ENCODE assay signal across 8 cellular contexts in the genomic region with DNA sequence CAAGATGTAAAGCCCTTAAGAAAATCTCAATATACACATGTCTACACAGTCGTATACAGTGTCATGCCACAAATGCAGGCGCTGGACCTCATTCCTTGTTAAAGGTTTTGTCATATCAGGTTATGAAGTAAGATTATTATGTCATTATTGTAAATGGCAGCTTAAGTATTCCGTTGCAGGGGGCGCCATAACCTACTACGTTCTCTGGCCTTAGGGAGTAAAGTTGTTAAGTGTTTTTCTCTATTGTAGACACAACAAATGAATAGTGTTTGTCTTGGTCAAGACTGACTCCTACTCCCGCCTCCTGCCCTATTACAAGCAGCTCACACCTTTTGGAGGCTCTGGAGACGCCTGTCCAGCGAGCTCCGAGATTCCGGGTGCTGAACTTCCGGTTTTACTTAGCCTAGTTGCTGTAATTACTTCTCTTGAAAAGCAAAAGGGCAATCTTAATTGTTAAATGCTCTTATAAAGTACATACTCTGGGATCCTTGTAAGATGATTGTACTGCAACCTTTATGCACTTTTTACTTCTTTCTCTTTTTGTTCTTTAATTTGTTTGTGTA. TPM values are rescaled to one million over a fixed set of nuclear protein-coding genes. Genes with fewer than 3 reads are reported as not detected.
DNase-seq lines count a peak whose midpoint lies in the region; ATAC-seq and TF ChIP-seq lines count a peak whose summit lies in the region.

No MANE protein-coding gene starts in this region.

- no peak for TF ChIP-seq POLR2A in gastrocnemius medialis (IDR thresholded peaks at IDR 0.05)

- no peaks in the 10 kb centered on the region for H3K9me3 ChIP-seq in hepatocyte (ENCODE audit: low read depth)
- H3K9me3 ChIP-seq in gastrocnemius medialis = no peaks in the 10 kb centered on the region

- in situ Hi-C loops in gastrocnemius medialis (cut with MboI; ENCODE audit: low sequenced_read_pairs in 4 of 4) = loop anchor here in 1 of 4 donors (10.0 kb wide), 1 partner anchor 203 kb away; the partner anchor contains the start of genes ANKIB1 and KRIT1

- H3K4me2 ChIP-seq in hepatocyte = peak overlapping the region; percentile 80

- intact Hi-C loops in gastrocnemius medialis (cut with DNase I; ENCODE audit: low total_unique reads) = loop anchor here (5.0 to 10.0 kb wide), 3 partner anchors 39 to 503 kb away; partner anchors contain the start of genes AKAP9, PEX1 and RBM48

- H3K36me3 ChIP-seq in hepatocyte (replicated peaks; ENCODE audit: insufficient read depth, low read depth) (no peaks in the 10 kb centered on the region), gastrocnemius medialis (peaks cover 0 to 44% of the 10 kb centered on the region in 2 donors)

- WGBS in hepatocyte (ENCODE audit: low lambda C conversion rate, missing lambda C conversion rate) = 3% methylated on average over 11 of the region's 11 CpGs

- H3K4me3 ChIP-seq in hepatocyte (peak overlapping the region; percentile 92), gastrocnemius medialis (peak overlapping the region; percentile 78 to 99 (median 89))

- H3K27me3 ChIP-seq in hepatocyte (no peaks in the 10 kb centered on the region), gastrocnemius medialis (no peaks in the 10 kb centered on the region)

- DNase-seq in GM04503 (ENCODE audit: low read depth) (peak; percentile 21), H4 (ENCODE audit: low spot score) (peak; percentile 62), Kasumi-1 (lab: John Stamatoyannopoulos, UW) (peak; percentile 77 to 81), SW 1271 (lab: John Stamatoyannopoulos, UW) (peak; percentile 23 to 76), amygdala (lab: John Stamatoyannopoulos, UW) (peak in 29 of 56 donors; percentile 7 to 65 (median 23)), hepatocyte (ENCODE audit: low spot score) (peak; percentile 71), gastrocnemius medialis (peak in 1 of 2 donors; percentile 23), amniotic stem cell (lab: John Stamatoyannopoulos, UW) (no peak)

- peaks cover 17% of the 10 kb centered on the region for H3K4me1 ChIP-seq in hepatocyte (ENCODE audit: insufficient read depth)
- peaks cover 12 to 15% of the 10 kb centered on the region in 2 donors for H3K4me1 ChIP-seq in gastrocnemius medialis

- H4K20me1 ChIP-seq in hepatocyte (ENCODE audit: insufficient read depth, poor library complexity, severe bottlenecking) = no peaks in the 10 kb centered on the region

- TF ChIP-seq CTCF in hepatocyte (IDR thresholded peaks at IDR 0.05; ENCODE audit: poor library complexity) (peak; percentile 50), gastrocnemius medialis (IDR thresholded peaks at IDR 0.05 in 4 of 5, conservative IDR thresholded peaks at IDR 0.05 in 1 of 5) (peak in 2 of 5 experiments; percentile 27 to 32)

- H3K79me2 ChIP-seq in hepatocyte = peaks cover 29% of the 10 kb centered on the region

- peak; percentile 13 to 44 for ATAC-seq in gastrocnemius medialis

- peak overlapping the region; percentile 91 for H2AFZ ChIP-seq in hepatocyte

- no peaks in the 10 kb centered on the region for H3K9me2 ChIP-seq in hepatocyte (replicated peaks; ENCODE audit: insufficient read depth)

- H3K27ac ChIP-seq in hepatocyte (peak overlapping the region; percentile 98), gastrocnemius medialis (peak overlapping the region; percentile 91 to 98 (median 92))

RNA-seq across cellular contexts. Expression of gene GATAD1, which starts 1.0 kb away (rescaled TPM):
- 25.8 and 25.9 TPM in 2 replicates for total RNA-seq in H4 (2014; rRNA removed; shearing (Covaris generic))
- total RNA-seq in hepatocyte (27.5 and 33.2 TPM in 2 replicates), gastrocnemius medialis (10 to 100 TPM in 1 of 4 donors, 1 to 10 TPM in 3; 7.3 to 29.8 (median 8.3) TPM)
- polyA plus RNA-seq in hepatocyte = 25.3 and 28.7 TPM in 2 replicates

RNA-seq across cellular contexts. Expression of gene ERVW-1, which starts 29.5 kb away (rescaled TPM):
- not detected in 2 replicates for total RNA-seq in H4 (2014; rRNA removed; shearing (Covaris generic))
- total RNA-seq in hepatocyte (0.37 TPM in 1 of 2 replicates, not detected in the other), gastrocnemius medialis (under 1 TPM in 1 of 4 donors, not detected in 3; 0.10 TPM)
- polyA plus RNA-seq in hepatocyte = 0.23 TPM in 1 of 2 replicates, not detected in the other
